ENCODE assay signal across 20 cellular contexts in genomic region chr5:151110992-151111391, GRCh38. TPM values are rescaled to one million over a fixed set of nuclear protein-coding genes. Genes with fewer than 3 reads are reported as not detected.
DNase-seq lines count a peak whose midpoint lies in the region; ATAC-seq, FAIRE-seq and TF ChIP-seq lines count a peak whose summit lies in the region.
"Had no signal": no experiment of that assay in that cellular context is flagged by ENCODE, and none has a peak within 500 bp of the region (broad histone marks: within the 10 kb centered on the region; RNA-seq: fewer than 3 reads in every experiment).

No MANE protein-coding gene starts in this region.

- POLR2A ChIA-PET in CD8-positive, alpha-beta memory T cell (lab: Charles Lee) = no interaction called here

- no peak overlapping the region for H3K4me3 ChIP-seq in CD8-positive, alpha-beta memory T cell (ENCODE audit: low read length)
- H3K4me3 ChIP-seq in right atrium auricular region (no peak overlapping the region), osteoblast (ENCODE audit: insufficient read depth, low read length) (no peak overlapping the region)
- H3K4me3 ChIP-seq: adrenal gland, SJSA1 had no signal

- no peaks in the 10 kb centered on the region for H3K9me3 Mint-ChIP-seq in CD8-positive, alpha-beta memory T cell
- H3K9me3 Mint-ChIP-seq in IgD-negative memory B cell = no peaks in the 10 kb centered on the region
- no peaks in the 10 kb centered on the region for H3K9me3 Mint-ChIP-seq in activated CD8-positive, alpha-beta memory T cell treated with anti-CD3 and anti-CD28 coated beads, Interleukin-2, amount 10 ng/mL, durations not matched to agents 7 days and 5 days (ENCODE audit: low read depth)
- H3K9me3 Mint-ChIP-seq: T-helper 2 cell treated with Interferon-gamma antibody and Interleukin-4, amounts not matched to agents 5 μg/mL and 100 μg/mL, for 36 hours had no signal

- no peaks in the 10 kb centered on the region for H3K27me3 ChIP-seq in CD8-positive, alpha-beta memory T cell (ENCODE audit: insufficient read depth, low read length, poor library complexity, severe bottlenecking)
- H3K27me3 ChIP-seq in right atrium auricular region (no peaks in the 10 kb centered on the region), osteoblast (ENCODE audit: insufficient read depth, low read length) (no peaks in the 10 kb centered on the region)
- H3K27me3 ChIP-seq: adrenal gland, SJSA1 had no signal

- H3K4me1 ChIP-seq in CD8-positive, alpha-beta memory T cell (ENCODE audit: insufficient read depth, low read length) = peaks cover 4% of the 10 kb centered on the region
- H3K4me1 ChIP-seq in right atrium auricular region = peaks cover 0 to 45% of the 10 kb centered on the region in 2 donors
- peaks cover 5% of the 10 kb centered on the region for H3K4me1 ChIP-seq in osteoblast (ENCODE audit: insufficient read depth, low read length)
- H3K4me1 ChIP-seq: SJSA1 had no signal

- no peaks in the 10 kb centered on the region for H3K79me2 ChIP-seq in osteoblast (ENCODE audit: insufficient read depth, low read length)

- H3K9me3 ChIP-seq in CD8-positive, alpha-beta memory T cell (ENCODE audit: low read length) = no peaks in the 10 kb centered on the region
- no peaks in the 10 kb centered on the region for H3K9me3 ChIP-seq in right atrium auricular region
- H3K9me3 ChIP-seq in osteoblast (ENCODE audit: low read depth, low read length) = no peaks in the 10 kb centered on the region
- H3K9me3 ChIP-seq: adrenal gland, SJSA1 had no signal

- CTCF ChIA-PET in CD8-positive, alpha-beta memory T cell (lab: Charles Lee) = interaction anchor here (1.2 to 5.8 kb wide), 5 partner anchors 11 to 61 kb away, joined by 4 to 55 read pairs (median 9); no protein-coding TSS in a partner anchor
- CTCF ChIA-PET in activated CD8-positive, alpha-beta memory T cell treated with anti-CD3 and anti-CD28 coated beads, Interleukin-2, amount 10 ng/mL, durations not matched to agents 7 days and 5 days (lab: Charles Lee) = interaction anchor here (1.0 to 1.3 kb wide), 4 partner anchors 15 to 63 kb away, joined by 3 to 6 read pairs (median 4); no protein-coding TSS in a partner anchor

- peaks cover 69% of the 10 kb centered on the region for H3K36me3 ChIP-seq in CD8-positive, alpha-beta memory T cell (ENCODE audit: insufficient read depth, low read length)
- H3K36me3 ChIP-seq in right atrium auricular region (peaks cover 75% of the 10 kb centered on the region), osteoblast (ENCODE audit: insufficient read depth, low read length) (peaks cover 87% of the 10 kb centered on the region)

- H3K27ac Mint-ChIP-seq in CD8-positive, alpha-beta memory T cell = peak overlapping the region in 5 of 8 donors; percentile 40 to 54 (median 43)
- peak overlapping the region; percentile 6 to 84 (median 79) for H3K27ac Mint-ChIP-seq in IgD-negative memory B cell
- no peak overlapping the region for H3K27ac Mint-ChIP-seq in activated CD8-positive, alpha-beta memory T cell treated with anti-CD3 and anti-CD28 coated beads, Interleukin-2, amount 10 ng/mL, durations not matched to agents 7 days and 5 days
- H3K27ac Mint-ChIP-seq: T-helper 2 cell treated with Interferon-gamma antibody and Interleukin-4, amounts not matched to agents 5 μg/mL and 100 μg/mL, for 36 hours had no signal

- H3K4me1 Mint-ChIP-seq in CD8-positive, alpha-beta memory T cell = peaks cover 0 to 28% (median 11%) of the 10 kb centered on the region in 3 donors
- peaks cover 17 to 26% (median 22%) of the 10 kb centered on the region in 3 donors for H3K4me1 Mint-ChIP-seq in IgD-negative memory B cell
- H3K4me1 Mint-ChIP-seq in activated CD8-positive, alpha-beta memory T cell treated with anti-CD3 and anti-CD28 coated beads, Interleukin-2, amount 10 ng/mL, durations not matched to agents 7 days and 5 days = no peaks in the 10 kb centered on the region

- ATAC-seq in activated CD8-positive, alpha-beta memory T cell treated with anti-CD3 and anti-CD28 coated beads, Interleukin-2, amount 10 ng/mL, durations not matched to agents 7 days and 5 days = no peak
- no peak for ATAC-seq in HG03342 (IDR thresholded peaks at IDR 0.05; ENCODE audit: unreplicated experiment)

- peaks cover 17% of the 10 kb centered on the region for H4K20me1 ChIP-seq in osteoblast (ENCODE audit: insufficient read depth, low read length)

- H3K27ac ChIP-seq in CD8-positive, alpha-beta memory T cell (ENCODE audit: low read depth, low read length) = no peak overlapping the region
- H3K27ac ChIP-seq in right atrium auricular region = peak overlapping the region; percentile 81 to 87
- H3K27ac ChIP-seq in osteoblast (ENCODE audit: low read depth, low read length) = no peak overlapping the region
- H3K27ac ChIP-seq: adrenal gland, epithelial cell of prostate, SJSA1 had no signal

- H3K27me3 Mint-ChIP-seq in CD8-positive, alpha-beta memory T cell = no peaks in the 10 kb centered on the region
- H3K27me3 Mint-ChIP-seq in IgD-negative memory B cell = no peaks in the 10 kb centered on the region
- no peaks in the 10 kb centered on the region for H3K27me3 Mint-ChIP-seq in activated CD8-positive, alpha-beta memory T cell treated with anti-CD3 and anti-CD28 coated beads, Interleukin-2, amount 10 ng/mL, durations not matched to agents 7 days and 5 days

- no peak overlapping the region for H3K4me2 ChIP-seq in osteoblast (ENCODE audit: insufficient read depth, low read length)

- TF ChIP-seq CTCF in right atrium auricular region (IDR thresholded peaks at IDR 0.05) (no peak), osteoblast (IDR thresholded peaks at IDR 0.05; ENCODE audit: extremely low read depth, low read depth, low read length) (no peak)

- H3K36me3 Mint-ChIP-seq in CD8-positive, alpha-beta memory T cell = peaks cover 14 to 86% (median 22%) of the 10 kb centered on the region in 3 donors
- H3K36me3 Mint-ChIP-seq in IgD-negative memory B cell = peaks cover 8% of the 10 kb centered on the region
- peaks cover 60% of the 10 kb centered on the region for H3K36me3 Mint-ChIP-seq in activated CD8-positive, alpha-beta memory T cell treated with anti-CD3 and anti-CD28 coated beads, Interleukin-2, amount 10 ng/mL, durations not matched to agents 7 days and 5 days

- peak in 1 of 5 donors; percentile 1 for DNase-seq in CD8-positive, alpha-beta memory T cell
- DNase-seq in GM19239 (ENCODE audit: insufficient read length, low spot score) (no peak), right atrium auricular region (ENCODE audit: low spot score) (no peak), osteoblast (ENCODE audit: insufficient read length, low spot score, missing footprints) (no peak)
- no peak for DNase-seq in activated CD8-positive, alpha-beta memory T cell treated with anti-CD3 and anti-CD28 coated beads, Interleukin-2, amount 10 ng/mL, durations not matched to agents 7 days and 5 days
- no peak for DNase-seq in stimulated activated CD4-positive, alpha-beta T cell treated with anti-CD3 and anti-CD28 coated beads, Interleukin-12 subunit alpha, Interleukin-12 subunit beta, amount 100 ng/mL, for 4 hours
- DNase-seq: adrenal gland; EL; foreskin melanocyte; NCI-H1105; NCI-H524; nucleus accumbens; stimulated activated CD4-positive, alpha-beta T cell treated with anti-CD3 and anti-CD28 coated beads, Interleukin-2, amount 100 ng/mL, for 48 hours had no signal

- no peak overlapping the region for H2AFZ ChIP-seq in osteoblast (ENCODE audit: low read length)

- H3K4me3 Mint-ChIP-seq in CD8-positive, alpha-beta memory T cell = no peak overlapping the region
- peak overlapping the region in 2 of 4 donors; percentile 13 to 65 for H3K4me3 Mint-ChIP-seq in IgD-negative memory B cell
- H3K4me3 Mint-ChIP-seq in activated CD8-positive, alpha-beta memory T cell treated with anti-CD3 and anti-CD28 coated beads, Interleukin-2, amount 10 ng/mL, durations not matched to agents 7 days and 5 days = no peak overlapping the region
- H3K4me3 Mint-ChIP-seq: T-helper 2 cell treated with Interferon-gamma antibody and Interleukin-4, amounts not matched to agents 5 μg/mL and 100 μg/mL, for 36 hours had no signal

- peak; percentile 60 for FAIRE-seq in GM19239 (lab: Jason Lieb, UNC)
- FAIRE-seq: bronchial epithelial cell, H54 had no signal

RNA-seq across cellular contexts. Expression of gene TNIP1, which starts 30.2 kb away (rescaled TPM):
- total RNA-seq in CD8-positive, alpha-beta memory T cell = 100 to 1,000 TPM; 212 to 213 TPM
- polyA plus RNA-seq in CD8-positive, alpha-beta memory T cell = 62.4 TPM
- 78.3 TPM for polyA plus RNA-seq in IgD-negative memory B cell
- 10 to 100 TPM; 68.9 to 92.6 TPM for total RNA-seq in right atrium auricular region
- 100 to 1,000 TPM; 136 to 201 TPM for total RNA-seq in activated CD8-positive, alpha-beta memory T cell treated with anti-CD3 and anti-CD28 coated beads, Interleukin-2, amount 10 ng/mL, durations not matched to agents 7 days and 5 days
- 66.3 and 85.8 TPM in 2 replicates for total RNA-seq in osteoblast

RNA-seq across cellular contexts. Expression of gene ANXA6, which starts 46.6 kb away (rescaled TPM):
- total RNA-seq in CD8-positive, alpha-beta memory T cell = 100 to 1,000 TPM; 452 to 459 TPM
- 351 TPM for polyA plus RNA-seq in CD8-positive, alpha-beta memory T cell
- 298 TPM for polyA plus RNA-seq in IgD-negative memory B cell
- 100 to 1,000 TPM; 164 to 165 TPM for total RNA-seq in right atrium auricular region
- total RNA-seq in activated CD8-positive, alpha-beta memory T cell treated with anti-CD3 and anti-CD28 coated beads, Interleukin-2, amount 10 ng/mL, durations not matched to agents 7 days and 5 days = 100 to 1,000 TPM; 623 to 640 TPM
- 343 and 353 TPM in 2 replicates for total RNA-seq in osteoblast

Comparison
In these comparisons a context has a peak if more than half of its experiments do, and no peak if none do; other contexts are left out.
1. H3K27ac ChIP-seq: peak in right atrium auricular region (2 of 2); none in CD8-positive, alpha-beta memory T cell (single experiment) and osteoblast (single experiment).